Comparison of ENCODE assay signal across 8 cellular contexts in the genomic region with DNA sequence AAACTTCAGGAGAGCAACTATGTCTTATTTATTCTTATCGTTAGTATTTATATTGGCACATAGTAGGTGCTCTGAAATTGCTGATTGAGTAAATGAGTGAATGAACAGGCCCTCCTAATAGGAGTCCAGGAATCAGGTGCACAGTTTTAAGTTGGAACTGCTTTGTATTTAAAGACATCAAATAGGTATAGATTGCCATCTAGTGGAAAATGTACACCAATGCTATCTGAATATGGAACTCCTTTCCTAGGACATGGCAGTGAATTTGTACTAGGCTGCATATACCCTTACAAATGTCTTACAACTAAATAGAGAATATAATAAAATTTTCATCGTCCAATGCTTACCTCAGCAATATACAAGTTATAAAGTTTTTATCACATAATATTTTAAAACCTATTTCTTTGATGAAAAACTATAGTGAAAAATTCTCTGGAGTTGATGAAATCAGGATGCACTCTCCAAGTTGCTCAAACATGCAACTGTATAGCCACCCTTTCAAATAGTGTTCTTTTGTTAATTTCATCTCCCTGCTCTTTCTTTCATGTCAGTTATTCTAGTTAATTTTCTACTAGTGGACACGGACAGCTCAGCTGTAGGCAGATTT.
A peak's percentile ranks its signal among the peaks of the same experiment; 100 is the strongest.
DNase-seq lines count a peak whose midpoint lies in the region; ATAC-seq, FAIRE-seq and TF ChIP-seq lines count a peak whose summit lies in the region.

No MANE protein-coding gene starts in this region.

- peak; percentile 23 for DNase-seq in D721Med (ENCODE audit: insufficient read length, low spot score)
- peak; percentile 42 for DNase-seq in GM20000 (ENCODE audit: low spot score)
- DNase-seq in esophagus squamous epithelium (lab: John Stamatoyannopoulos, UW), result no peak
- no peak for DNase-seq in sigmoid colon
- DNase-seq in natural killer cell, result no peak
- no peak for DNase-seq in activated CD4-positive, alpha-beta T cell treated with anti-CD3 and anti-CD28 coated beads for 1 hour

- H3K4me1 ChIP-seq in OCI-LY1 (ENCODE audit: insufficient read depth, low read length, severe bottlenecking) (no peaks in the 10 kb centered on the region), esophagus squamous epithelium (no peaks in the 10 kb centered on the region), sigmoid colon (no peaks in the 10 kb centered on the region)

- TF ChIP-seq CTCF in D721Med (IDR thresholded peaks at IDR 0.05; ENCODE audit: insufficient read depth, missing control alignments) (peak; percentile 56), GM20000 (IDR thresholded peaks at IDR 0.05; ENCODE audit: extremely low read depth, missing control alignments) (peak; percentile 9), OCI-LY1 (IDR thresholded peaks at IDR 0.05; ENCODE audit: low read length) (peak; percentile 51; the same call in 1 of the 2 replicates), esophagus squamous epithelium (IDR thresholded peaks at IDR 0.05) (peak; percentile 12 to 66 (median 39)), sigmoid colon (IDR thresholded peaks at IDR 0.05) (peak in 3 of 4 experiments; percentile 12 to 34 (median 27)), natural killer cell (IDR thresholded peaks at IDR 0.05) (no peak)

- no peaks in the 10 kb centered on the region for H3K27me3 Mint-ChIP-seq in natural killer cell (ENCODE audit: low read depth in 2 of 2)

- H3K9me2 ChIP-seq in OCI-LY1 (ENCODE audit: low read depth, low read length), result no peaks in the 10 kb centered on the region

- H3K27ac Mint-ChIP-seq in natural killer cell, result no peak overlapping the region

- H3K27me3 ChIP-seq in OCI-LY1 (ENCODE audit: insufficient read depth, low read length) (no peaks in the 10 kb centered on the region), esophagus squamous epithelium (no peaks in the 10 kb centered on the region), sigmoid colon (no peaks in the 10 kb centered on the region)

- H3F3A ChIP-seq in OCI-LY1 (ENCODE audit: insufficient read depth, low read length), result no peaks in the 10 kb centered on the region

- no peak for TF ChIP-seq POLR2A in esophagus squamous epithelium (IDR thresholded peaks at IDR 0.05)
- TF ChIP-seq POLR2A in sigmoid colon (IDR thresholded peaks at IDR 0.05), result no peak

- H3K36me3 ChIP-seq in OCI-LY1 (ENCODE audit: insufficient read depth, low read length), result no peaks in the 10 kb centered on the region
- no peaks in the 10 kb centered on the region for H3K36me3 ChIP-seq in esophagus squamous epithelium
- H3K36me3 ChIP-seq in sigmoid colon, result no peaks in the 10 kb centered on the region

- H3K4me3 Mint-ChIP-seq in natural killer cell, result no peak overlapping the region

- FAIRE-seq in D721Med (lab: Jason Lieb, UNC), result peak; percentile 98

- H3K4me1 Mint-ChIP-seq in natural killer cell, result no peaks in the 10 kb centered on the region

- H3K4me3 ChIP-seq in OCI-LY1 (ENCODE audit: low read depth, low read length, poor library complexity, severe bottlenecking) (no peak overlapping the region), esophagus squamous epithelium (no peak overlapping the region), sigmoid colon (no peak overlapping the region)

- no peaks in the 10 kb centered on the region for H3K9me3 Mint-ChIP-seq in natural killer cell

- no peaks in the 10 kb centered on the region for H4K20me1 ChIP-seq in OCI-LY1 (ENCODE audit: insufficient read depth, low read length)

- no peak overlapping the region for H3K9ac ChIP-seq in OCI-LY1 (ENCODE audit: low read length)

- no peaks in the 10 kb centered on the region for H3K9me3 ChIP-seq in OCI-LY1 (ENCODE audit: low read length)
- no peaks in the 10 kb centered on the region for H3K9me3 ChIP-seq in esophagus squamous epithelium
- H3K9me3 ChIP-seq in sigmoid colon, result no peaks in the 10 kb centered on the region

- H3K79me2 ChIP-seq in OCI-LY1 (ENCODE audit: insufficient read depth, low read length), result no peaks in the 10 kb centered on the region

- 37 to 48% methylated on average over 3 of the region's 3 CpGs for WGBS in esophagus squamous epithelium, 2 donors
- 30 to 64% methylated on average over 3 of the region's 3 CpGs for WGBS in sigmoid colon, 2 donors

- H3K36me3 Mint-ChIP-seq in natural killer cell, result no peaks in the 10 kb centered on the region

- TF ChIP-seq EP300 in sigmoid colon (IDR thresholded peaks at IDR 0.05), result no peak

- H3K4me2 ChIP-seq in OCI-LY1 (ENCODE audit: low read length), result no peak overlapping the region

- intact Hi-C loops in esophagus squamous epithelium (cut with DNase I) (no loop called here), sigmoid colon (cut with DNase I) (no loop called here), natural killer cell (cut with micrococcal nuclease) (no loop called here)

- H3K27ac ChIP-seq in OCI-LY1 (ENCODE audit: low read depth, low read length, poor library complexity, severe bottlenecking) (no peak overlapping the region), esophagus squamous epithelium (no peak overlapping the region), sigmoid colon (no peak overlapping the region)

- no peak overlapping the region for H2AFZ ChIP-seq in OCI-LY1 (ENCODE audit: low read length)

- ATAC-seq in HG03571 (IDR thresholded peaks at IDR 0.05; ENCODE audit: unreplicated experiment) (peak; percentile 60), natural killer cell (no peak)

Comparison
In these comparisons a context has a peak if more than half of its experiments do, and no peak if none do; other contexts are left out.
1. DNase-seq: peak in D721Med (single experiment) and GM20000 (single experiment); none in esophagus squamous epithelium (single experiment), sigmoid colon (single experiment), natural killer cell (single experiment) and activated CD4-positive, alpha-beta T cell treated with anti-CD3 and anti-CD28 coated beads for 1 hour (single experiment).